In the genomic region with DNA sequence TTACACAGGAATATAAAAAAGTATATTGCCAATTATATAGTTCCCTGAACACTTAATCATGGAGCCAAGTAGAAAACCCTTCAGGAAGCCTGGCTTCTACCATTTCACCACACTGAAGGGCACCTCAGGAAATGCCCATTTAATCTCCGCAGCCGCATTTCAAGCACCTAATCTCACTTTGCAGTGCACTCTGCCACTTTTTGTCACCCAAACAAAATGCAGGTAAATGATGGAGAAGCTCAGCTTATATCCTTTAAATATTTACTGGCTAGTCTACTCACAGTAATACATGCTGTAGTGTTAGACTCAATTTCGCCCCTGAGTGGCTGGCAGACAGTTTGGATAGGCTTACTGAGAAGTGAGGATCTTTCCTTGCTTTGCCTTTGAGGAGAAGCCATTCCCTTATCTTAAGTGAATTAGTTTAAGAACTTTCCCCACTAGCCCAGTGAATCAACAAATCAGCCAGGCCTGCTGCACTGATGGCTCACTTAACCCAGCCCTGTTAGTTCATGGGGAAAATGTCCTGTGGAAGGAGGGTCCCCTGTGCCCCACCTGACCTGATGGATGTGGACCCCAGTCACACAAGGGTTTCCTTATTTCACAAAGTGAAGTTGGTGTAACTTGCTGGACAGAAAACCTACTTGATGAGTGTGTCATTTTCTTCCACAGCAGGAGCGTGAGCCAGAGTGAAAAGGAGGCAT, we compare ENCODE assay signal across 1 cellular context.
A peak's percentile ranks its signal among the peaks of the same experiment; 100 is the strongest.
TF ChIP-seq lines count a peak whose summit lies in the region.

No MANE protein-coding gene starts in this region.

TF ChIP-seq in HEK293, 187 proteins besides CTCF, POLR2A, EP300 and RAD21 (continued from another document):
- TF ChIP-seq, protein P1, sequence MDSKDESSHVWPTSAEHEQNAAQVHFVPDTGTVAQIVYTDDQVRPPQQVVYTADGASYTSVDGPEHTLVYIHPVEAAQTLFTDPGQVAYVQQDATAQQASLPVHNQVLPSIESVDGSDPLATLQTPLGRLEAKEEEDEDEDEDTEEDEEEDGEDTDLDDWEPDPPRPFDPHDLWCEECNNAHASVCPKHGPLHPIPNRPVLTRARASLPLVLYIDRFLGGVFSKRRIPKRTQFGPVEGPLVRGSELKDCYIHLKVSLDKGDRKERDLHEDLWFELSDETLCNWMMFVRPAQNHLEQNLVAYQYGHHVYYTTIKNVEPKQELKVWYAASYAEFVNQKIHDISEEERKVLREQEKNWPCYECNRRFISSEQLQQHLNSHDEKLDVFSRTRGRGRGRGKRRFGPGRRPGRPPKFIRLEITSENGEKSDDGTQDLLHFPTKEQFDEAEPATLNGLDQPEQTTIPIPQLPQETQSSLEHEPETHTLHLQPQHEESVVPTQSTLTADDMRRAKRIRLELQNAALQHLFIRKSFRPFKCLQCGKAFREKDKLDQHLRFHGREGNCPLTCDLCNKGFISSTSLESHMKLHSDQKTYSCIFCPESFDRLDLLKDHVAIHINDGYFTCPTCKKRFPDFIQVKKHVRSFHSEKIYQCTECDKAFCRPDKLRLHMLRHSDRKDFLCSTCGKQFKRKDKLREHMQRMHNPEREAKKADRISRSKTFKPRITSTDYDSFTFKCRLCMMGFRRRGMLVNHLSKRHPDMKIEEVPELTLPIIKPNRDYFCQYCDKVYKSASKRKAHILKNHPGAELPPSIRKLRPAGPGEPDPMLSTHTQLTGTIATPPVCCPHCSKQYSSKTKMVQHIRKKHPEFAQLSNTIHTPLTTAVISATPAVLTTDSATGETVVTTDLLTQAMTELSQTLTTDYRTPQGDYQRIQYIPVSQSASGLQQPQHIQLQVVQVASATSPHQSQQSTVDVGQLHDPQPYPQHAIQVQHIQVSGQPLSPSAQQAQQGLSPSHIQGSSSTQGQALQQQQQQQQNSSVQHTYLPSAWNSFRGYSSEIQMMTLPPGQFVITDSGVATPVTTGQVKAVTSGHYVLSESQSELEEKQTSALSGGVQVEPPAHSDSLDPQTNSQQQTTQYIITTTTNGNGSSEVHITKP (tag by site-specific recombination; IDR thresholded peaks at IDR 0.05) = peak; percentile 75
- TF ChIP-seq ZNF19 (tag by site-specific recombination; IDR thresholded peaks at IDR 0.05; ENCODE audit: low read depth) (no peak), GLI4 (tag by site-specific recombination; IDR thresholded peaks at IDR 0.05) (no peak), ZBTB17 (tag by site-specific recombination; IDR thresholded peaks at IDR 0.05) (peak; percentile 28; the same call in 1 of the 2 replicates), ZNF692 (tag by site-specific recombination; IDR thresholded peaks at IDR 0.05) (no peak), GFI1B (tag by site-specific recombination; IDR thresholded peaks at IDR 0.05) (no peak), ZNF132 (tag by site-specific recombination; IDR thresholded peaks at IDR 0.05; ENCODE audit: borderline replicate concordance) (no peak), FEZF1 (tag by site-specific recombination; IDR thresholded peaks at IDR 0.05) (peak; percentile 72)
- TF ChIP-seq, protein P2, sequence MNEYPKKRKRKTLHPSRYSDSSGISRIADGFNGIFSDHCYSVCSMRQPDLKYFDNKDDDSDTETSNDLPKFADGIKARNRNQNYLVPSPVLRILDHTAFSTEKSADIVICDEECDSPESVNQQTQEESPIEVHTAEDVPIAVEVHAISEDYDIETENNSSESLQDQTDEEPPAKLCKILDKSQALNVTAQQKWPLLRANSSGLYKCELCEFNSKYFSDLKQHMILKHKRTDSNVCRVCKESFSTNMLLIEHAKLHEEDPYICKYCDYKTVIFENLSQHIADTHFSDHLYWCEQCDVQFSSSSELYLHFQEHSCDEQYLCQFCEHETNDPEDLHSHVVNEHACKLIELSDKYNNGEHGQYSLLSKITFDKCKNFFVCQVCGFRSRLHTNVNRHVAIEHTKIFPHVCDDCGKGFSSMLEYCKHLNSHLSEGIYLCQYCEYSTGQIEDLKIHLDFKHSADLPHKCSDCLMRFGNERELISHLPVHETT (tag by site-specific recombination; IDR thresholded peaks at IDR 0.05) = no peak
- TF ChIP-seq, protein P3, sequence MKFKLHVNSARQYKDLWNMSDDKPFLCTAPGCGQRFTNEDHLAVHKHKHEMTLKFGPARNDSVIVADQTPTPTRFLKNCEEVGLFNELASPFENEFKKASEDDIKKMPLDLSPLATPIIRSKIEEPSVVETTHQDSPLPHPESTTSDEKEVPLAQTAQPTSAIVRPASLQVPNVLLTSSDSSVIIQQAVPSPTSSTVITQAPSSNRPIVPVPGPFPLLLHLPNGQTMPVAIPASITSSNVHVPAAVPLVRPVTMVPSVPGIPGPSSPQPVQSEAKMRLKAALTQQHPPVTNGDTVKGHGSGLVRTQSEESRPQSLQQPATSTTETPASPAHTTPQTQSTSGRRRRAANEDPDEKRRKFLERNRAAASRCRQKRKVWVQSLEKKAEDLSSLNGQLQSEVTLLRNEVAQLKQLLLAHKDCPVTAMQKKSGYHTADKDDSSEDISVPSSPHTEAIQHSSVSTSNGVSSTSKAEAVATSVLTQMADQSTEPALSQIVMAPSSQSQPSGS (tag by site-specific recombination; IDR thresholded peaks at IDR 0.05; ENCODE audit: low read depth) = no peak
